ENCODE assay signal across 8 cellular contexts in the genomic region with DNA sequence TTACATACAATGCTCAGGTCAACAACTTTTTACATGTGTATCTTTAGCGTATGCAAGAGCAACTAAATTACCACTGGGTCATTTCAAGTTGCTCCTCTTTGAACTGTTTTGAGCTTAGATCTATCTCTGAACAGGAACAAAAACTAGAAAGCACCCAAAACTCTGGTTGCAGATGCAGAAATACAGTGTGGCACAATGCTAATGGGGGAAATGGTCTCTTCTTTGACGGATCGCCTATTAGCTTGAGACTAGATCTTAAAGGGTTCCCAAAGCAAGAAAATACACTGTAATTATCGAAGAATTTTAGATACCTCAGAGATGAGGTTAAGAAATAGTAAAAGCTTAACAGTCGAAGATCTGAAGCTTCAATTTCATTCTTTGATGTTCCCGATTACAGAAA. TPM values are rescaled to one million over a fixed set of nuclear protein-coding genes. Genes with fewer than 3 reads are reported as not detected.
A peak's percentile ranks its signal among the peaks of the same experiment; 100 is the strongest.
DNase-seq lines count a peak whose midpoint lies in the region; ATAC-seq, FAIRE-seq and TF ChIP-seq lines count a peak whose summit lies in the region.

No MANE protein-coding gene starts in this region.

- no peaks in the 10 kb centered on the region for H3K9me3 ChIP-seq in right lobe of liver
- H3K9me3 ChIP-seq in transverse colon, result no peaks in the 10 kb centered on the region

- peak overlapping the region; percentile 87 for H3K4me3 ChIP-seq in GM08714 (ENCODE audit: low read length)
- H3K4me3 ChIP-seq in LNCaP clone FGC (ENCODE audit: low read depth, low read length), result peak overlapping the region; percentile 83
- peak overlapping the region; percentile 58 for H3K4me3 ChIP-seq in astrocyte of the cerebellum (ENCODE audit: low read depth, low read length)
- H3K4me3 ChIP-seq in right lobe of liver, result peak overlapping the region; percentile 74 to 88 (median 77)
- H3K4me3 ChIP-seq in transverse colon, result peak overlapping the region; percentile 73 to 94 (median 82)

- H3K27ac ChIP-seq in right lobe of liver (peak overlapping the region in 2 of 3 donors; percentile 71 to 83), transverse colon (peak overlapping the region; percentile 94 to 98 (median 96))

- FAIRE-seq in urothelium cell line (lab: Jason Lieb, UNC), result no peak

- H3K36me3 ChIP-seq in right lobe of liver (no peaks in the 10 kb centered on the region), transverse colon (no peaks in the 10 kb centered on the region)

- TF ChIP-seq CTCF in LNCaP clone FGC (IDR thresholded peaks at IDR 0.05; ENCODE audit: control insufficient read depth, extremely low read depth, insufficient read depth) (no peak), astrocyte of the cerebellum (IDR thresholded peaks at IDR 0.05; ENCODE audit: low read depth, low read length, missing control alignments) (no peak), right lobe of liver (IDR thresholded peaks at IDR 0.05) (no peak), transverse colon (IDR thresholded peaks at IDR 0.05) (no peak)

- TF ChIP-seq EP300 in transverse colon (IDR thresholded peaks at IDR 0.05; ENCODE audit: low read depth), result no peak

- no peaks in the 10 kb centered on the region for H3K27me3 ChIP-seq in right lobe of liver
- no peaks in the 10 kb centered on the region for H3K27me3 ChIP-seq in transverse colon

- WGBS in right lobe of liver (ENCODE audit: insufficient coverage, low coverage, low lambda C conversion rate, missing lambda C conversion rate), result 0% methylated on average over 6 of the region's 6 CpGs
- whole genome bisulfite sequencing in transverse colon (ENCODE audit: low coverage in 1 of 2), 2 donors, result 0% methylated on average over 6 of the region's 6 CpGs

- H3K4me1 ChIP-seq in right lobe of liver (peaks cover 0 to 10% (median 1%) of the 10 kb centered on the region in 4 donors), transverse colon (peaks cover 11 to 67% (median 39%) of the 10 kb centered on the region in 4 donors)

- DNase-seq in LNCaP clone FGC (ENCODE audit: low read depth), result no peak
- DNase-seq in astrocyte of the cerebellum (ENCODE audit: low read depth), result no peak
- no peak for DNase-seq in right lobe of liver
- no peak for DNase-seq in transverse colon
- no peak for DNase-seq in urothelium cell line (ENCODE audit: low spot score)

- in situ Hi-C loops in astrocyte of the cerebellum (cut with HindIII; ENCODE audit: low sequenced_read_pairs) (no loop called here), transverse colon (cut with MboI; ENCODE audit: low pct_ligation_motif_present in 1 of 4, low pct_unique_long_range_greater_than_20kb in 1 of 4, low sequenced_read_pairs in 3 of 4) (loop anchor here in 3 of 4 donors (25.0 kb wide), 2 partner anchors 855 to 880 kb away; partner anchors contain the start of genes FAM43A (in 2 of the 3) and LSG1 (in 1 of the 3))

- ATAC-seq in right lobe of liver (no peak), GM21423 (IDR thresholded peaks at IDR 0.05; ENCODE audit: unreplicated experiment) (no peak), HG02623 (IDR thresholded peaks at IDR 0.05; ENCODE audit: unreplicated experiment) (no peak)

- intact Hi-C loops in right lobe of liver (cut with DNase I), result no loop called here
- intact Hi-C loops in transverse colon (cut with DNase I; ENCODE audit: low total_unique reads), result loop anchor here (5.0 to 10.0 kb wide), 2 partner anchors 100 to 857 kb away; partner anchors contain the start of genes ACAP2 and FAM43A

- TF ChIP-seq POLR2A in right lobe of liver (IDR thresholded peaks at IDR 0.05), result no peak
- TF ChIP-seq POLR2A in transverse colon (IDR thresholded peaks at IDR 0.05), result no peak

RNA-seq across cellular contexts. Expression of gene PPP1R2, which starts 0.9 kb away (rescaled TPM):
- 10 to 100 TPM; 10.3 to 25.4 (median 14.9) TPM for total RNA-seq in right lobe of liver
- 100 to 1,000 TPM in 1 of 4 donors, 10 to 100 TPM in 3; 50.7 to 143 (median 59.4) TPM for total RNA-seq in transverse colon

RNA-seq across cellular contexts. Expression of gene APOD, which starts 41.5 kb away (rescaled TPM):
- total RNA-seq in right lobe of liver (1 to 10 TPM in 1 of 6 experiments, under 1 TPM in 5; 0.29 to 5.6 (median 0.41) TPM), transverse colon (100 to 1,000 TPM in 1 of 4 donors, 10 to 100 TPM in 2, 1 to 10 TPM in 1; 3.4 to 118 (median 46.1) TPM)
